8 cellular contexts compared by ENCODE assay signal in genomic region chr6:87237804-87238203, GRCh38.
DNase-seq lines count a peak whose midpoint lies in the region; TF ChIP-seq lines count a peak whose summit lies in the region.

No MANE protein-coding gene starts in this region.

- H3K9me3 ChIP-seq in OCI-LY3 (ENCODE audit: insufficient read depth, low read length) (no peaks in the 10 kb centered on the region), parathyroid adenoma (ENCODE audit: control insufficient read depth, low read length) (no peaks in the 10 kb centered on the region)

- H2AFZ ChIP-seq in OCI-LY3 (ENCODE audit: low read depth, low read length) = no peak overlapping the region
- no peak overlapping the region for H2AFZ ChIP-seq in parathyroid adenoma

- peaks cover 23% of the 10 kb centered on the region for H4K20me1 ChIP-seq in OCI-LY3 (ENCODE audit: insufficient read depth, low read length)

- no peaks in the 10 kb centered on the region for H3K79me2 ChIP-seq in OCI-LY3 (ENCODE audit: low read length)
- no peaks in the 10 kb centered on the region for H3K79me2 ChIP-seq in parathyroid adenoma

- H3K36me3 ChIP-seq in OCI-LY3 (replicated peaks; ENCODE audit: low read depth, low read length) (peaks cover 18% of the 10 kb centered on the region), parathyroid adenoma (ENCODE audit: control insufficient read depth, insufficient read depth, low read length) (no peaks in the 10 kb centered on the region)

- DNase-seq in ACHN (peak; percentile 29), GM13976 (ENCODE audit: low spot score) (peak; percentile 40), epidermal melanocyte (ENCODE audit: insufficient read length, low spot score) (peak; percentile 26), HK-2 (ENCODE audit: unreplicated experiment) (no peak), ecto neural progenitor cell (ENCODE audit: low spot score) (no peak)
- DNase-seq in activated naive CD4-positive, alpha-beta T cell treated with Interleukin-2 at 50 U/mL for 16 hours = no peak

- H3K4me3 ChIP-seq in OCI-LY3 (ENCODE audit: low read length) = no peak overlapping the region
- H3K4me3 ChIP-seq in parathyroid adenoma (ENCODE audit: low read depth, low read length) = no peak overlapping the region

- H3K27ac ChIP-seq in OCI-LY3 (ENCODE audit: low read length) (no peak overlapping the region), parathyroid adenoma (no peak overlapping the region)

- H3K27me3 ChIP-seq in OCI-LY3 (ENCODE audit: low read depth, low read length) (no peaks in the 10 kb centered on the region), parathyroid adenoma (ENCODE audit: control insufficient read depth, insufficient read depth, low read length) (no peaks in the 10 kb centered on the region)

- TF ChIP-seq CTCF in GM13976 (IDR thresholded peaks at IDR 0.05; ENCODE audit: borderline replicate concordance, control extremely low read depth, extremely low read depth, insufficient read depth, missing control alignments) (peak; percentile 4), OCI-LY3 (IDR thresholded peaks at IDR 0.05; ENCODE audit: low read depth, low read length) (peak; percentile 43), parathyroid adenoma (IDR thresholded peaks at IDR 0.05) (peak; percentile 60)

- H3K9ac ChIP-seq in OCI-LY3 (ENCODE audit: low read length) (no peak overlapping the region), parathyroid adenoma (no peak overlapping the region)

- no peaks in the 10 kb centered on the region for H3K4me1 ChIP-seq in OCI-LY3 (ENCODE audit: low read length)
- peaks cover 4% of the 10 kb centered on the region for H3K4me1 ChIP-seq in parathyroid adenoma

- in situ Hi-C loops in ACHN (cut with HindIII; ENCODE audit: low pct_ligation_motif_present, low pct_unique_long_range_greater_than_20kb, low sequenced_read_pairs) (no loop called here), GM13976 (cut with MboI; ENCODE audit: low sequenced_read_pairs, unreplicated experiment) (no loop called here)

- H3K4me2 ChIP-seq in OCI-LY3 (ENCODE audit: low read length) (no peak overlapping the region), parathyroid adenoma (ENCODE audit: low read length) (no peak overlapping the region)

Comparison
In these comparisons a context has a peak if more than half of its experiments do, and no peak if none do; other contexts are left out.
1. DNase-seq: peak in ACHN (single experiment), GM13976 (single experiment) and epidermal melanocyte (single experiment); none in activated naive CD4-positive, alpha-beta T cell treated with Interleukin-2 at 50 U/mL for 16 hours (single experiment), HK-2 (single experiment) and ecto neural progenitor cell (single experiment).
2. CTCF ChIP-seq: peak in every context shown above with its lines; median percentile 60 in parathyroid adenoma; 43 in OCI-LY3; 4 in GM13976.